ENCODE assay signal across 16 cellular contexts in genomic region chr7:45203459-45203858, GRCh38. TPM values are rescaled to one million over a fixed set of nuclear protein-coding genes. Genes with fewer than 3 reads are reported as not detected.
DNase-seq lines count a peak whose midpoint lies in the region; ATAC-seq and TF ChIP-seq lines count a peak whose summit lies in the region.
"Had no signal": no experiment of that assay in that cellular context is flagged by ENCODE, and none has a peak within 500 bp of the region (broad histone marks: within the 10 kb centered on the region; RNA-seq: fewer than 3 reads in every experiment).

No MANE protein-coding gene starts in this region.

- no peaks in the 10 kb centered on the region for H3K27me3 ChIP-seq in WERI-Rb-1 (ENCODE audit: insufficient read depth, low read depth, severe bottlenecking)

- H3K36me3 ChIP-seq in WERI-Rb-1 = no peaks in the 10 kb centered on the region

- H3K27ac ChIP-seq in WERI-Rb-1 = no peak overlapping the region
- H3K27ac ChIP-seq: SK-N-MC had no signal

- H3K4me3 Mint-ChIP-seq in T-helper 2 cell treated with Interferon-gamma antibody and Interleukin-4, amounts not matched to agents 5 μg/mL and 100 μg/mL, for 36 hours = peak overlapping the region; percentile 35
- H3K4me3 Mint-ChIP-seq in activated T-helper 1 cell treated with anti-CD3 and anti-CD28 coated beads, Interleukin-12 subunit alpha, Interleukin-12 subunit beta, Interleukin-2, Interleukin-4 antibody, amounts not matched to agents 30 ng/mL and 10 ng/mL and 1 ng/mL, durations not matched to agents 14 hours and 24 hours and 36 hours = no peak overlapping the region
- peak overlapping the region in 1 of 2 donors; percentile 56 for H3K4me3 Mint-ChIP-seq in stimulated activated naive CD8-positive, alpha-beta T cell treated with anti-CD3 and anti-CD28 coated beads, Interleukin-15, amount 100 ng/mL, for 72 hours
- H3K4me3 Mint-ChIP-seq: activated B cell treated with CpG ODN at 0.5 μM for 24 hours had no signal

- DNase-seq in T-helper 2 cell treated with Interferon-gamma antibody and Interleukin-4, amounts not matched to agents 5 μg/mL and 100 μg/mL, for 36 hours (ENCODE audit: low spot score) = no peak
- no peak for DNase-seq in T-helper 2 cell
- no peak for DNase-seq in activated T-helper 1 cell treated with anti-CD3 and anti-CD28 coated beads, Interleukin-12 subunit alpha, Interleukin-12 subunit beta, Interleukin-2, Interleukin-4 antibody, amounts not matched to agents 30 ng/mL and 10 ng/mL and 1 ng/mL, durations not matched to agents 14 hours and 24 hours and 36 hours (ENCODE audit: low spot score)
- peak; percentile 71 for DNase-seq in cardiac septum (ENCODE audit: low spot score)
- DNase-seq in stimulated activated naive CD8-positive, alpha-beta T cell treated with anti-CD3 and anti-CD28 coated beads, Interleukin-15, amount 100 ng/mL, for 72 hours = no peak
- DNase-seq in foreskin fibroblast = no peak
- DNase-seq in WERI-Rb-1 = no peak
- DNase-seq: activated B cell treated with CpG ODN at 0.5 μM for 24 hours; caudate nucleus; CD4-positive, alpha-beta memory T cell; islet precursor cell; NCI-H1092; stimulated activated CD4-positive, alpha-beta T cell treated with anti-CD3 and anti-CD28 coated beads, Interleukin-2, amount 100 ng/mL, for 48 hours had no signal

- no peak for TF ChIP-seq CTCF in foreskin fibroblast (IDR thresholded peaks at IDR 0.05; ENCODE audit: low read depth, low read length)
- TF ChIP-seq CTCF in WERI-Rb-1 (IDR thresholded peaks at IDR 0.05; ENCODE audit: low read depth, low read length) = no peak

- H3K27ac Mint-ChIP-seq in T-helper 2 cell treated with Interferon-gamma antibody and Interleukin-4, amounts not matched to agents 5 μg/mL and 100 μg/mL, for 36 hours = peak overlapping the region; percentile 77
- peak overlapping the region; percentile 21 for H3K27ac Mint-ChIP-seq in activated T-helper 1 cell treated with anti-CD3 and anti-CD28 coated beads, Interleukin-12 subunit alpha, Interleukin-12 subunit beta, Interleukin-2, Interleukin-4 antibody, amounts not matched to agents 30 ng/mL and 10 ng/mL and 1 ng/mL, durations not matched to agents 14 hours and 24 hours and 36 hours
- peak overlapping the region; percentile 49 to 91 for H3K27ac Mint-ChIP-seq in stimulated activated naive CD8-positive, alpha-beta T cell treated with anti-CD3 and anti-CD28 coated beads, Interleukin-15, amount 100 ng/mL, for 72 hours
- H3K27ac Mint-ChIP-seq: activated B cell treated with CpG ODN at 0.5 μM for 24 hours had no signal

- H3K9me3 Mint-ChIP-seq in T-helper 2 cell treated with Interferon-gamma antibody and Interleukin-4, amounts not matched to agents 5 μg/mL and 100 μg/mL, for 36 hours = no peaks in the 10 kb centered on the region
- H3K9me3 Mint-ChIP-seq in activated T-helper 1 cell treated with anti-CD3 and anti-CD28 coated beads, Interleukin-12 subunit alpha, Interleukin-12 subunit beta, Interleukin-2, Interleukin-4 antibody, amounts not matched to agents 30 ng/mL and 10 ng/mL and 1 ng/mL, durations not matched to agents 14 hours and 24 hours and 36 hours = peaks cover 12% of the 10 kb centered on the region
- H3K9me3 Mint-ChIP-seq in stimulated activated naive CD8-positive, alpha-beta T cell treated with anti-CD3 and anti-CD28 coated beads, Interleukin-15, amount 100 ng/mL, for 72 hours = no peaks in the 10 kb centered on the region
- H3K9me3 Mint-ChIP-seq: activated B cell treated with CpG ODN at 0.5 μM for 24 hours; CD4-positive, alpha-beta memory T cell had no signal

- intact Hi-C loops in activated T-helper 1 cell treated with anti-CD3 and anti-CD28 coated beads, Interleukin-12 subunit alpha, Interleukin-12 subunit beta, Interleukin-2, Interleukin-4 antibody, amounts not matched to agents 30 ng/mL and 10 ng/mL and 1 ng/mL, durations not matched to agents 14 hours and 24 hours and 36 hours (cut with micrococcal nuclease) = no loop called here
- intact Hi-C loops in cardiac septum (cut with DNase I) = no loop called here

- peaks cover 41% of the 10 kb centered on the region for H3K4me1 Mint-ChIP-seq in T-helper 2 cell treated with Interferon-gamma antibody and Interleukin-4, amounts not matched to agents 5 μg/mL and 100 μg/mL, for 36 hours (ENCODE audit: low read depth)
- H3K4me1 Mint-ChIP-seq in activated T-helper 1 cell treated with anti-CD3 and anti-CD28 coated beads, Interleukin-12 subunit alpha, Interleukin-12 subunit beta, Interleukin-2, Interleukin-4 antibody, amounts not matched to agents 30 ng/mL and 10 ng/mL and 1 ng/mL, durations not matched to agents 14 hours and 24 hours and 36 hours (ENCODE audit: low read depth) = peaks cover 52% of the 10 kb centered on the region
- peaks cover 57% of the 10 kb centered on the region for H3K4me1 Mint-ChIP-seq in stimulated activated naive CD8-positive, alpha-beta T cell treated with anti-CD3 and anti-CD28 coated beads, Interleukin-15, amount 100 ng/mL, for 72 hours

- H3K4me3 ChIP-seq in foreskin fibroblast (ENCODE audit: low read depth in 1 of 2, low read length in 2 of 2) = no peak overlapping the region
- H3K4me3 ChIP-seq in WERI-Rb-1 (ENCODE audit: low read depth, low read length) = no peak overlapping the region

- ATAC-seq in stimulated activated naive CD8-positive, alpha-beta T cell treated with anti-CD3 and anti-CD28 coated beads, Interleukin-15, amount 100 ng/mL, for 72 hours = peak; percentile 2
- ATAC-seq in HG03025 (IDR thresholded peaks at IDR 0.05; ENCODE audit: low FRiP score, unreplicated experiment) = no peak

- peaks cover 22% of the 10 kb centered on the region for H3K27me3 Mint-ChIP-seq in T-helper 2 cell treated with Interferon-gamma antibody and Interleukin-4, amounts not matched to agents 5 μg/mL and 100 μg/mL, for 36 hours (ENCODE audit: low read depth)
- peaks cover 6% of the 10 kb centered on the region for H3K27me3 Mint-ChIP-seq in activated T-helper 1 cell treated with anti-CD3 and anti-CD28 coated beads, Interleukin-12 subunit alpha, Interleukin-12 subunit beta, Interleukin-2, Interleukin-4 antibody, amounts not matched to agents 30 ng/mL and 10 ng/mL and 1 ng/mL, durations not matched to agents 14 hours and 24 hours and 36 hours (ENCODE audit: insufficient read depth)
- H3K27me3 Mint-ChIP-seq in stimulated activated naive CD8-positive, alpha-beta T cell treated with anti-CD3 and anti-CD28 coated beads, Interleukin-15, amount 100 ng/mL, for 72 hours = peaks cover 45% of the 10 kb centered on the region

- no peaks in the 10 kb centered on the region for H3K36me3 Mint-ChIP-seq in T-helper 2 cell treated with Interferon-gamma antibody and Interleukin-4, amounts not matched to agents 5 μg/mL and 100 μg/mL, for 36 hours (ENCODE audit: low read depth)
- H3K36me3 Mint-ChIP-seq in activated T-helper 1 cell treated with anti-CD3 and anti-CD28 coated beads, Interleukin-12 subunit alpha, Interleukin-12 subunit beta, Interleukin-2, Interleukin-4 antibody, amounts not matched to agents 30 ng/mL and 10 ng/mL and 1 ng/mL, durations not matched to agents 14 hours and 24 hours and 36 hours (ENCODE audit: low read depth) = no peaks in the 10 kb centered on the region
- H3K36me3 Mint-ChIP-seq: CD4-positive, alpha-beta memory T cell had no signal

- H3K9me3 ChIP-seq in WERI-Rb-1 (ENCODE audit: severe bottlenecking) = no peaks in the 10 kb centered on the region

RNA-seq across cellular contexts. Expression of gene RAMP3, which starts 45.9 kb away (rescaled TPM):
- total RNA-seq in activated T-helper 1 cell treated with anti-CD3 and anti-CD28 coated beads, Interleukin-12 subunit alpha, Interleukin-12 subunit beta, Interleukin-2, Interleukin-4 antibody, amounts not matched to agents 30 ng/mL and 10 ng/mL and 1 ng/mL, durations not matched to agents 14 hours and 24 hours and 36 hours = not detected in 2 replicates
- total RNA-seq in cardiac septum = 52.5 TPM
- total RNA-seq: A172; activated B cell treated with CpG ODN at 0.5 μM for 24 hours; CD4-positive, alpha-beta memory T cell had no signal

Comparison
In these comparisons a context has a peak if more than half of its experiments do, and no peak if none do; other contexts are left out.
1. H3K27ac Mint-ChIP-seq: peak in every context shown above with its lines; median percentile 77 in T-helper 2 cell treated with Interferon-gamma antibody and Interleukin-4, amounts not matched to agents 5 μg/mL and 100 μg/mL, for 36 hours; 70 in stimulated activated naive CD8-positive, alpha-beta T cell treated with anti-CD3 and anti-CD28 coated beads, Interleukin-15, amount 100 ng/mL, for 72 hours; 21 in activated T-helper 1 cell treated with anti-CD3 and anti-CD28 coated beads, Interleukin-12 subunit alpha, Interleukin-12 subunit beta, Interleukin-2, Interleukin-4 antibody, amounts not matched to agents 30 ng/mL and 10 ng/mL and 1 ng/mL, durations not matched to agents 14 hours and 24 hours and 36 hours.
2. RNA of gene RAMP3, which starts 45.9 kb away (total RNA-seq): 52.5 TPM in cardiac septum (single experiment); not detected in activated T-helper 1 cell treated with anti-CD3 and anti-CD28 coated beads, Interleukin-12 subunit alpha, Interleukin-12 subunit beta, Interleukin-2, Interleukin-4 antibody, amounts not matched to agents 30 ng/mL and 10 ng/mL and 1 ng/mL, durations not matched to agents 14 hours and 24 hours and 36 hours; every median in the first group is over 10 times any median in the second.